In the genomic region with DNA sequence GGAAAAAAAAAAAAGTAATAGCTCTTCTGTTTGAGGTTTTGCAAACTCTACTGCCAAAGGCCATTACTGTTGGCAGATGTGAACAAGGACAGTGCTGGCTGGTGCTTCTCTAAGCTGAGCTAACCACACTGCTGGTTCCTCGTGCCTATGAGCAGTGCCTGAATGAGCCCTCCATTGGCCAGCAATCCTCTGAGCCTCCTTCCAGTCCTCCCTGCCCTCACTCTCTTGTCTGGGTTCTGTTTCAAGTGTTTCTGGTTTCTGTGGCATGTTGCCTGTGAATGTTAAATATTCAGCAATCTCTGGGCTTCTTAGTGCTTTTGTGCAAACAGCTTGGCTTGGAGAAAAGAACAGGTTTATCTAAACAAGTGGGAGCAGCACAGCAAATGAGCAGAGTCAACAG, we compare ENCODE assay signal across 17 cellular contexts.
"Had no signal": no experiment of that assay in that cellular context is flagged by ENCODE, and none has a peak within 500 bp of the region (broad histone marks: within the 10 kb centered on the region; RNA-seq: fewer than 3 reads in every experiment).

No MANE protein-coding gene starts in this region.

- H3K4me1 ChIP-seq: pancreas, uterus had no signal

- DNase-seq: activated CD4-positive, alpha-beta T cell treated with anti-CD3 and anti-CD28 coated beads, Interleukin-2, amount 10 ng/mL, durations not matched to agents 7 days and 5 days; activated CD4-positive, CD25-positive, alpha-beta regulatory T cell; activated CD8-positive, alpha-beta memory T cell treated with anti-CD3 and anti-CD28 coated beads, Interleukin-2, amount 50 U/mL, for 48 hours; activated naive CD8-positive, alpha-beta T cell treated with anti-CD3 and anti-CD28 coated beads, Interleukin-2, amount 10 ng/mL, durations not matched to agents 7 days and 5 days; activated T-cell treated with anti-CD3 and anti-CD28 coated beads, Interleukin-2, amount 50 U/mL, for 72 hours; esophagus squamous epithelium; foreskin keratinocyte; kidney glomerular epithelial cell; midbrain; naive B cell; pancreas; stimulated activated CD4-positive, alpha-beta T cell treated with anti-CD3 and anti-CD28 coated beads, Interleukin-12 subunit alpha, Interleukin-12 subunit beta, amount 100 ng/mL, for 4 hours; uterus had no signal

- H3K27ac Mint-ChIP-seq: activated CD4-positive, alpha-beta T cell treated with anti-CD3 and anti-CD28 coated beads, Interleukin-2, amount 10 ng/mL, durations not matched to agents 7 days and 5 days; activated naive CD8-positive, alpha-beta T cell treated with anti-CD3 and anti-CD28 coated beads, Interleukin-2, amount 10 ng/mL, durations not matched to agents 7 days and 5 days; activated T-cell treated with anti-CD3 and anti-CD28 coated beads, Interleukin-2, amount 50 U/mL, for 72 hours; naive B cell; stimulated activated effector memory CD8-positive, alpha-beta T cell treated with anti-CD3 and anti-CD28 coated beads, Interleukin-12 subunit alpha, Interleukin-12 subunit beta, amount 100 ng/mL, for 72 hours; T-helper 1 cell treated with Interleukin-12 subunit alpha and Interleukin-12 subunit beta and Interleukin-4 antibody, amounts not matched to agents 30 μg/mL and 1 μg/mL, for 36 hours had no signal

- H3K36me3 Mint-ChIP-seq: activated naive CD8-positive, alpha-beta T cell treated with anti-CD3 and anti-CD28 coated beads, Interleukin-2, amount 10 ng/mL, durations not matched to agents 7 days and 5 days had no signal

- H3K4me3 ChIP-seq: cardiac muscle cell, esophagus squamous epithelium, pancreas, thoracic aorta, uterus had no signal

- H3K27me3 ChIP-seq: cardiac muscle cell, esophagus squamous epithelium, foreskin keratinocyte, pancreas, uterus had no signal

- H3K27ac ChIP-seq: cardiac muscle cell, esophagus squamous epithelium, foreskin keratinocyte, pancreas, thoracic aorta, uterus had no signal

- H3K4me1 Mint-ChIP-seq: activated CD4-positive, alpha-beta T cell treated with anti-CD3 and anti-CD28 coated beads, Interleukin-2, amount 10 ng/mL, durations not matched to agents 7 days and 5 days; activated naive CD8-positive, alpha-beta T cell treated with anti-CD3 and anti-CD28 coated beads, Interleukin-2, amount 10 ng/mL, durations not matched to agents 7 days and 5 days had no signal

- H3K36me3 ChIP-seq: cardiac muscle cell, esophagus squamous epithelium, pancreas, thoracic aorta, uterus had no signal

- ATAC-seq: activated T-cell treated with anti-CD3 and anti-CD28 coated beads, Interleukin-2, amount 50 U/mL, for 72 hours; foreskin keratinocyte; pancreas; stimulated activated effector memory CD8-positive, alpha-beta T cell treated with anti-CD3 and anti-CD28 coated beads, Interleukin-12 subunit alpha, Interleukin-12 subunit beta, amount 100 ng/mL, for 72 hours had no signal

- H3K4me3 Mint-ChIP-seq: activated CD4-positive, alpha-beta T cell treated with anti-CD3 and anti-CD28 coated beads, Interleukin-2, amount 10 ng/mL, durations not matched to agents 7 days and 5 days; activated naive CD8-positive, alpha-beta T cell treated with anti-CD3 and anti-CD28 coated beads, Interleukin-2, amount 10 ng/mL, durations not matched to agents 7 days and 5 days; activated T-cell treated with anti-CD3 and anti-CD28 coated beads, Interleukin-2, amount 50 U/mL, for 72 hours; naive B cell; stimulated activated effector memory CD8-positive, alpha-beta T cell treated with anti-CD3 and anti-CD28 coated beads, Interleukin-12 subunit alpha, Interleukin-12 subunit beta, amount 100 ng/mL, for 72 hours; T-helper 1 cell treated with Interleukin-12 subunit alpha and Interleukin-12 subunit beta and Interleukin-4 antibody, amounts not matched to agents 30 μg/mL and 1 μg/mL, for 36 hours had no signal

- H3K9me3 ChIP-seq: pancreas, thoracic aorta, uterus had no signal

- H3K27me3 Mint-ChIP-seq: activated CD4-positive, alpha-beta T cell treated with anti-CD3 and anti-CD28 coated beads, Interleukin-2, amount 10 ng/mL, durations not matched to agents 7 days and 5 days had no signal
